Comparison of ENCODE assay signal across 13 cellular contexts in genomic region chr1:91283421-91283726, GRCh38.
DNase-seq lines count a peak whose midpoint lies in the region; ATAC-seq and TF ChIP-seq lines count a peak whose summit lies in the region.
"Had no signal": no experiment of that assay in that cellular context is flagged by ENCODE, and none has a peak within 500 bp of the region (broad histone marks: within the 10 kb centered on the region; RNA-seq: fewer than 3 reads in every experiment).

No MANE protein-coding gene starts in this region.

- no peaks in the 10 kb centered on the region for H3F3A ChIP-seq in SK-N-SH (replicated peaks; ENCODE audit: insufficient read depth)

- H3K9me2 ChIP-seq in SK-N-SH: no peaks in the 10 kb centered on the region

- no peak overlapping the region for H3K9ac ChIP-seq in SK-N-SH

- CTCF ChIA-PET in SK-N-SH (lab: Yijun Ruan, JAX): interaction anchor here (0.6 to 3.6 kb wide), 18 partner anchors 11 to 644 kb away, joined by 3 to 22 read pairs (median 4); partner anchors contain the start of genes CDC7 and HFM1

- TF ChIP-seq EP300 in SK-N-SH (IDR thresholded peaks at IDR 0.05; ENCODE audit: borderline replicate concordance in 1 of 2, low read depth in 1 of 2, low read length in 1 of 2): no peak

- H3K79me2 ChIP-seq in SK-N-SH (ENCODE audit: insufficient read depth): no peaks in the 10 kb centered on the region

- H3K4me2 ChIP-seq in SK-N-SH: no peak overlapping the region

- H3K27ac ChIP-seq in SK-N-SH (ENCODE audit: low read depth in 2 of 2, low read length in 1 of 2) (no peak overlapping the region), psoas muscle (peak overlapping the region; percentile 58)
- H3K27ac ChIP-seq: brain microvascular endothelial cell, HL-60, upper lobe of left lung had no signal

- no peak for TF ChIP-seq RAD21 in SK-N-SH (IDR thresholded peaks at IDR 0.05; ENCODE audit: low read length)

- intact Hi-C loops in psoas muscle (cut with DNase I): loop anchor here (2.0 to 10.0 kb wide), 5 partner anchors 117 to 644 kb away; partner anchors contain the start of gene CDC7 (in 2 of the 2)

- H3K36me3 ChIP-seq in SK-N-SH (replicated peaks in 1 of 2; ENCODE audit: control insufficient read depth in 1 of 2, insufficient read depth in 2 of 2, low read length in 1 of 2) (no peaks in the 10 kb centered on the region), psoas muscle (ENCODE audit: insufficient read depth in 1 of 2, low read depth in 1 of 2) (no peaks in the 10 kb centered on the region)
- H3K36me3 ChIP-seq: brain microvascular endothelial cell, HAP-1, upper lobe of left lung had no signal

- ATAC-seq in SK-N-SH treated with all-trans-retinoic acid at 6 μM for 48 hours: no peak
- peak; percentile 6 for ATAC-seq in HG02759 (IDR thresholded peaks at IDR 0.05; ENCODE audit: unreplicated experiment)
- peak; percentile 47 to 76 (median 64) for ATAC-seq in psoas muscle
- ATAC-seq in HG02623 (IDR thresholded peaks at IDR 0.05; ENCODE audit: unreplicated experiment): no peak

- no peaks in the 10 kb centered on the region for H4K20me1 ChIP-seq in SK-N-SH (ENCODE audit: insufficient read depth)

- POLR2A ChIA-PET in SK-N-SH (lab: Yijun Ruan, JAX): no interaction called here

- in situ Hi-C loops in ACHN (cut with HindIII; ENCODE audit: low pct_ligation_motif_present, low pct_unique_long_range_greater_than_20kb, low sequenced_read_pairs): no loop called here

- no peak overlapping the region for H3K4me3 ChIP-seq in SK-N-SH (ENCODE audit: low read depth in 2 of 2, low read length in 1 of 2)
- no peak overlapping the region for H3K4me3 ChIP-seq in epithelial cell of esophagus (ENCODE audit: low read length)
- no peak overlapping the region for H3K4me3 ChIP-seq in psoas muscle
- H3K4me3 ChIP-seq: HAP-1, upper lobe of left lung had no signal

- WGBS in SK-N-SH (ENCODE audit: low lambda C conversion rate): 94% methylated on average over 2 of the region's 2 CpGs
- 93 to 98% (median 94%) methylated on average over 2 of the region's 2 CpGs for WGBS in psoas muscle, 3 donors

- H3K4me1 ChIP-seq in SK-N-SH (ENCODE audit: control insufficient read depth in 1 of 2, insufficient read depth in 2 of 2, low read depth in 1 of 2, low read length in 1 of 2): no peaks in the 10 kb centered on the region
- peaks cover 11% of the 10 kb centered on the region for H3K4me1 ChIP-seq in psoas muscle
- H3K4me1 ChIP-seq: HAP-1, upper lobe of left lung had no signal

- H3K27me3 ChIP-seq in SK-N-SH (ENCODE audit: insufficient read depth) (no peaks in the 10 kb centered on the region), psoas muscle (ENCODE audit: insufficient read depth in 3 of 3, low read length in 2 of 3) (no peaks in the 10 kb centered on the region)
- H3K27me3 ChIP-seq: brain microvascular endothelial cell, upper lobe of left lung had no signal

- H2AFZ ChIP-seq in SK-N-SH (ENCODE audit: low read depth): peak overlapping the region; percentile 38; the same call in 1 of the 2 replicates

- TF ChIP-seq CTCF in SK-N-SH (IDR thresholded peaks at IDR 0.05) (no peak), epithelial cell of esophagus (IDR thresholded peaks at IDR 0.05; ENCODE audit: insufficient read depth, low read depth, low read length, missing control alignments) (no peak), psoas muscle (IDR thresholded peaks at IDR 0.05) (no peak)

- DNase-seq in SK-N-SH: no peak
- DNase-seq in epithelial cell of esophagus (ENCODE audit: low read depth): peak; percentile 3
- DNase-seq in psoas muscle: no peak
- DNase-seq in NCI-H345 treated with DMSO at 0.1 percent for 48 hours (lab: John Stamatoyannopoulos, UW; ENCODE audit: unreplicated experiment): no peak
- no peak for DNase-seq in ACHN
- DNase-seq: natural killer cell had no signal

- H3K9me3 ChIP-seq in SK-N-SH (no peaks in the 10 kb centered on the region), psoas muscle (no peaks in the 10 kb centered on the region)
- H3K9me3 ChIP-seq: HAP-1, upper lobe of left lung had no signal

TF ChIP-seq in SK-N-SH, 30 proteins besides CTCF, POLR2A, EP300 and RAD21:
- no peak for TF ChIP-seq MEF2A (IDR thresholded peaks at IDR 0.05; ENCODE audit: borderline replicate concordance, low read depth)
- no peak for TF ChIP-seq TAF1 (IDR thresholded peaks at IDR 0.05; ENCODE audit: borderline replicate concordance, low read depth, low read length)
- TF ChIP-seq FOXJ3 (CRISPR knock-in tag; IDR thresholded peaks at IDR 0.05): no peak
- no peak for TF ChIP-seq RFX5 (IDR thresholded peaks at IDR 0.05; ENCODE audit: low read length)
- no peak for TF ChIP-seq SIN3A (IDR thresholded peaks at IDR 0.05; ENCODE audit: borderline replicate concordance, low read depth, low read length)
- no peak for TF ChIP-seq FOSL2 (IDR thresholded peaks at IDR 0.05; ENCODE audit: borderline replicate concordance, low read depth)
- TF ChIP-seq USF1 (IDR thresholded peaks at IDR 0.05; ENCODE audit: borderline replicate concordance, low read depth): no peak
- no peak for TF ChIP-seq GABPA (IDR thresholded peaks at IDR 0.05; ENCODE audit: low read depth)
- no peak for TF ChIP-seq EZH2phosphoT487 (IDR thresholded peaks at IDR 0.05; ENCODE audit: borderline replicate concordance, low read depth)
- TF ChIP-seq RXRA (IDR thresholded peaks at IDR 0.05; ENCODE audit: borderline replicate concordance, low read depth): no peak
- no peak for TF ChIP-seq JUND (IDR thresholded peaks at IDR 0.05)
- no peak for TF ChIP-seq FOXM1 (IDR thresholded peaks at IDR 0.05; ENCODE audit: low read depth)

TF ChIP-seq in SK-N-SH treated with all-trans-retinoic acid at 6 μM for 48 hours, 23 proteins besides CTCF, POLR2A, EP300 and RAD21 (continues in another document):
- TF ChIP-seq ZFP30 (CRISPR knock-in tag; IDR thresholded peaks at IDR 0.05) (no peak), TCF4 (CRISPR knock-in tag; IDR thresholded peaks at IDR 0.05; ENCODE audit: borderline replicate concordance) (no peak), RARB (CRISPR knock-in tag; IDR thresholded peaks at IDR 0.05) (no peak), ZNF70 (CRISPR knock-in tag; IDR thresholded peaks at IDR 0.05) (no peak), TSHZ2 (CRISPR knock-in tag; IDR thresholded peaks at IDR 0.05) (no peak), GLIS3 (CRISPR knock-in tag; IDR thresholded peaks at IDR 0.05) (no peak), ZFP3 (CRISPR knock-in tag; IDR thresholded peaks at IDR 0.05) (no peak), BACH2 (CRISPR knock-in tag; IDR thresholded peaks at IDR 0.05; ENCODE audit: borderline replicate concordance) (no peak), TOX (CRISPR knock-in tag; IDR thresholded peaks at IDR 0.05; ENCODE audit: borderline replicate concordance) (no peak), SNAI2 (CRISPR knock-in tag; IDR thresholded peaks at IDR 0.05) (no peak), CSRNP3 (CRISPR knock-in tag; IDR thresholded peaks at IDR 0.05) (no peak), PPARA (CRISPR knock-in tag; IDR thresholded peaks at IDR 0.05; ENCODE audit: borderline replicate concordance) (no peak), CSDC2 (CRISPR knock-in tag; IDR thresholded peaks at IDR 0.05) (no peak), ISL1 (CRISPR knock-in tag; IDR thresholded peaks at IDR 0.05) (no peak), POU6F1 (CRISPR knock-in tag; IDR thresholded peaks at IDR 0.05; ENCODE audit: borderline replicate concordance, low read depth) (no peak)

Comparison
In these comparisons a context has a peak if more than half of its experiments do, and no peak if none do; other contexts are left out.
1. ATAC-seq: peak in HG02759 (single experiment) and psoas muscle (4 of 4); none in SK-N-SH treated with all-trans-retinoic acid at 6 μM for 48 hours (single experiment) and HG02623 (single experiment).